In the genomic region with DNA sequence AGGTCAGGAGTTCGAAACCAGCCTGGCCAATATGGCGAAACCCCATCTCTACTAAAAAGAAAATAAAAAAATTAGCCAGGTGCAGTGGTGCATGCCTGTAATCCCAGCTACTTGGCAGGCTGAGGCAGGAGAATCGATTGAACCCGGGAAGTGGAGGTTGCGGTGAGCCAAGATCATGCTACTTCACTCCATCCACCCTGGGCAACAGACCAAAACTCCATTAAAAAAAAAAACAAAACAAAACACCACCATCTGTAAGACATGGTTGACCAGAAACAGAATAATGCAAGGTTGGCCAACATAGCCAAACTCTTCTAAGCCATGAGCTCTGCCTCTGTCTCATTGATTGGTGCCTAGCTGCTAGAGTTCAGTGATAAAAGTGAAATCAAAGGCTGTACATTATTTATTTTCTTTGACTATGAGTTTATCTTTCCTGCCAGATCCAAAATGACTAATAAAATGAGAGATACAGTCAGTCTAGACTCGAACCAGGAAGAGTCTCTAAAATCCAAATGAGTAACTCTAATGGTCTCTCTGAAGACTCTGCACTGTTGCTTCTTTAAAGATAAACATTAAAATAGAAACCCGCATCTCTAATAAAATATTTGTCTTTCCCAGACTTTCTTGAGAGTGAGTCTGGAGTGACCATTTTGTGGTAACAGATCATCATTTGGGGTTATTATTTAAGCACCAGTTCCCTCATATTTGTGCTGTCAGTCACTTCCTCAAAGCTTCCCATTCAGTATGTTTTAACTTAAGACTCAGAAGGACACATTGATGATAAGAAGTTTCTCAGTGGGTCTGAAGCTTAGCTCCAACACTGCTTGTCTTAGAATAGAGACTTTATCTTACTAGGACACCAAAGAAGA, we compare ENCODE assay signal across 19 cellular contexts.
DNase-seq lines count a peak whose midpoint lies in the region; ATAC-seq and TF ChIP-seq lines count a peak whose summit lies in the region.
"Had no signal": no experiment of that assay in that cellular context is flagged by ENCODE, and none has a peak within 500 bp of the region (broad histone marks: within the 10 kb centered on the region; RNA-seq: fewer than 3 reads in every experiment).

No MANE protein-coding gene starts in this region.

- no peaks in the 10 kb centered on the region for H3K9me3 Mint-ChIP-seq in chondrocyte (ENCODE audit: low read depth)
- H3K9me3 Mint-ChIP-seq: naive thymus-derived CD8-positive, alpha-beta T cell had no signal

- H3K27me3 Mint-ChIP-seq in chondrocyte (ENCODE audit: low read depth): no peaks in the 10 kb centered on the region
- H3K27me3 Mint-ChIP-seq: activated naive CD8-positive, alpha-beta T cell had no signal

- H3K4me1 Mint-ChIP-seq in chondrocyte (ENCODE audit: low read depth): peaks cover 18% of the 10 kb centered on the region

- ATAC-seq in HG03342 (IDR thresholded peaks at IDR 0.05; ENCODE audit: unreplicated experiment) (no peak), HG02759 (IDR thresholded peaks at IDR 0.05; ENCODE audit: unreplicated experiment) (no peak)
- ATAC-seq: naive thymus-derived CD8-positive, alpha-beta T cell; pancreas had no signal

- peak overlapping the region; percentile 84 for H3K27ac Mint-ChIP-seq in chondrocyte (ENCODE audit: unreplicated experiment)
- H3K27ac Mint-ChIP-seq: activated naive CD8-positive, alpha-beta T cell; naive thymus-derived CD8-positive, alpha-beta T cell had no signal

- no peak overlapping the region for H3K4me3 Mint-ChIP-seq in chondrocyte (ENCODE audit: unreplicated experiment)
- H3K4me3 Mint-ChIP-seq: activated naive CD8-positive, alpha-beta T cell; naive thymus-derived CD8-positive, alpha-beta T cell had no signal

- TF ChIP-seq CTCF in chondrocyte (IDR thresholded peaks at IDR 0.05): no peak

- no peaks in the 10 kb centered on the region for H3K36me3 Mint-ChIP-seq in chondrocyte (ENCODE audit: low read depth)
- H3K36me3 Mint-ChIP-seq: activated naive CD8-positive, alpha-beta T cell; naive thymus-derived CD8-positive, alpha-beta T cell had no signal

- peak; percentile 20 for DNase-seq in EL
- peak; percentile 88 to 90 for DNase-seq in NCI-H446 (lab: John Stamatoyannopoulos, UW)
- DNase-seq in chondrocyte (ENCODE audit: low spot score): no peak
- peak; percentile 71 for DNase-seq in mucosa of gallbladder (ENCODE audit: low spot score)
- no peak for DNase-seq in putamen (ENCODE audit: low spot score)
- DNase-seq in globus pallidus (ENCODE audit: low spot score): no peak
- DNase-seq: activated CD4-positive, alpha-beta T cell treated with anti-CD3 and anti-CD28 coated beads for 48 hours; DMS 273 treated with DMSO at 0.1 percent for 48 hours; naive thymus-derived CD8-positive, alpha-beta T cell; NCI-H1436; NCI-H526 treated with DMSO at 0.1 percent for 48 hours; pancreas; Right ventricle myocardium superior; sigmoid colon; stimulated activated naive CD4-positive, alpha-beta T cell treated with Interleukin-2 at 50 U/mL for 16 hours; transverse colon had no signal

Comparison
In these comparisons a context has a peak if more than half of its experiments do, and no peak if none do; other contexts are left out.
1. DNase-seq: peak in EL (single experiment), NCI-H446 (2 of 2) and mucosa of gallbladder (single experiment); none in chondrocyte (single experiment), putamen (single experiment) and globus pallidus (single experiment).